Comparison of ENCODE assay signal across 11 cellular contexts in genomic region chr15:101244889-101245668, GRCh38. TPM values are rescaled to one million over a fixed set of nuclear protein-coding genes. Genes with fewer than 3 reads are reported as not detected.
DNase-seq lines count a peak whose midpoint lies in the region; ATAC-seq and TF ChIP-seq lines count a peak whose summit lies in the region.
"Had no signal": no experiment of that assay in that cellular context is flagged by ENCODE, and none has a peak within 500 bp of the region (broad histone marks: within the 10 kb centered on the region; RNA-seq: fewer than 3 reads in every experiment).

No MANE protein-coding gene starts in this region.

- no peak overlapping the region for H3K56ac ChIP-seq in H9 (ENCODE audit: insufficient read length, low read depth, low read length)

- peaks cover 100% of the 10 kb centered on the region for H3K4me1 ChIP-seq in BLaER1
- peaks cover 32% of the 10 kb centered on the region for H3K4me1 ChIP-seq in HEK293 (ENCODE audit: control insufficient read depth, insufficient read depth, low read length)
- H3K4me1 ChIP-seq in Peyer's patch = peaks cover 0 to 71% (median 7%) of the 10 kb centered on the region in 4 donors
- peaks cover 11% of the 10 kb centered on the region for H3K4me1 ChIP-seq in H9 (ENCODE audit: insufficient read depth, low read length)

- no peak for DNase-seq in activated T-helper 2 cell treated with anti-CD3 and anti-CD28 coated beads, Interferon-gamma antibody, Interleukin-2, Interleukin-4, amounts not matched to agents 10 μg/mL and 5 μg/mL and 100 μg/mL, durations not matched to agents 14 hours and 24 hours and 36 hours (ENCODE audit: low spot score)
- DNase-seq in naive B cell = no peak
- no peak for DNase-seq in Peyer's patch
- DNase-seq in H9 = no peak
- DNase-seq in NK-92 treated with Interleukin-12 subunit alpha and Interleukin-12 subunit beta, amount 100 ng/mL, for 24 hours (lab: John Stamatoyannopoulos, UW) = no peak
- DNase-seq: COR-L47, left cardiac atrium, NCI-H2227 treated with DMSO at 0.1 percent for 48 hours had no signal

- no peak overlapping the region for H3K18ac ChIP-seq in H9 (ENCODE audit: insufficient read length, low read depth, low read length)

- peak overlapping the region; percentile 90 for H3K4me2 ChIP-seq in BLaER1
- no peak overlapping the region for H3K4me2 ChIP-seq in H9 (ENCODE audit: insufficient read depth, insufficient read length, low read length)

- H2BK15ac ChIP-seq in H9 (ENCODE audit: low read depth, low read length) = no peak overlapping the region

- WGBS in H9 (ENCODE audit: extremely low coverage, insufficient read length, low lambda C conversion rate) = no CpG with 5 or more reads among the region's 14 CpGs

- H3K23ac ChIP-seq in H9 (ENCODE audit: insufficient read length, low read depth, low read length) = no peak overlapping the region

- no peaks in the 10 kb centered on the region for H3K9me3 Mint-ChIP-seq in activated T-helper 2 cell treated with anti-CD3 and anti-CD28 coated beads, Interferon-gamma antibody, Interleukin-2, Interleukin-4, amounts not matched to agents 10 μg/mL and 5 μg/mL and 100 μg/mL, durations not matched to agents 14 hours and 24 hours and 36 hours
- no peaks in the 10 kb centered on the region for H3K9me3 Mint-ChIP-seq in naive B cell
- no peaks in the 10 kb centered on the region for H3K9me3 Mint-ChIP-seq in H9

- no peak overlapping the region for H2AFZ ChIP-seq in H9 (ENCODE audit: low read length)

- H3K9me3 ChIP-seq in BLaER1 = no peaks in the 10 kb centered on the region
- H3K9me3 ChIP-seq in HEK293 (ENCODE audit: control insufficient read depth, insufficient read depth, low read depth, low read length) = no peaks in the 10 kb centered on the region
- no peaks in the 10 kb centered on the region for H3K9me3 ChIP-seq in Peyer's patch
- H3K9me3 ChIP-seq in H9 (ENCODE audit: control insufficient read depth, low read depth, low read length) = no peaks in the 10 kb centered on the region

- no peak overlapping the region for H2BK120ac ChIP-seq in H9 (ENCODE audit: low read depth, low read length, poor library complexity, severe bottlenecking)

- H3T11ph ChIP-seq in H9 (ENCODE audit: low read length) = no peak overlapping the region

- H3K27ac ChIP-seq in BLaER1 = peak overlapping the region; percentile 81
- no peak overlapping the region for H3K27ac ChIP-seq in HEK293 (ENCODE audit: extremely low read depth, low read depth, low read length)
- H3K27ac ChIP-seq in Peyer's patch = peak overlapping the region in 2 of 4 donors; percentile 5 to 34
- H3K27ac ChIP-seq in H9 (ENCODE audit: insufficient read length, low read depth, low read length) = no peak overlapping the region

- no peak overlapping the region for H2BK5ac ChIP-seq in H9 (ENCODE audit: insufficient read length, low read length)

- peaks cover 97% of the 10 kb centered on the region for H4K20me1 ChIP-seq in BLaER1
- peaks cover 5% of the 10 kb centered on the region for H4K20me1 ChIP-seq in H9 (ENCODE audit: control insufficient read depth, insufficient read depth, insufficient read length)

- no peak overlapping the region for H3K4ac ChIP-seq in H9 (ENCODE audit: low read depth, low read length)

- H4K5ac ChIP-seq in H9 (ENCODE audit: insufficient read length, low read depth, low read length) = no peak overlapping the region

- peaks cover 73% of the 10 kb centered on the region for H3K36me3 Mint-ChIP-seq in activated T-helper 2 cell treated with anti-CD3 and anti-CD28 coated beads, Interferon-gamma antibody, Interleukin-2, Interleukin-4, amounts not matched to agents 10 μg/mL and 5 μg/mL and 100 μg/mL, durations not matched to agents 14 hours and 24 hours and 36 hours (ENCODE audit: low read depth)
- H3K36me3 Mint-ChIP-seq in naive B cell (no peaks in the 10 kb centered on the region), H9 (ENCODE audit: insufficient read depth in 1 of 3, low read depth in 3 of 3) (peaks cover 4 to 14% (median 8%) of the 10 kb centered on the region in 3 experiments; a peak in 6 of 7 replicates)

- peak overlapping the region; percentile 15; the same call in 1 of the 2 replicates for H3K9ac ChIP-seq in BLaER1
- no peak overlapping the region for H3K9ac ChIP-seq in H9 (ENCODE audit: extremely low read depth, insufficient read length, low read length)

- H2BK20ac ChIP-seq in H9 (ENCODE audit: low read depth, low read length, poor library complexity, severe bottlenecking) = no peak overlapping the region

- TF ChIP-seq CTCF in HEK293 (tag by site-specific recombination; IDR thresholded peaks at IDR 0.05) (no peak), Peyer's patch (IDR thresholded peaks at IDR 0.05) (no peak), H9 (conservative IDR thresholded peaks at IDR 0.05) (no peak)

- no peak for TF ChIP-seq POLR2A in Peyer's patch (IDR thresholded peaks at IDR 0.05)

- H3K27ac Mint-ChIP-seq in activated T-helper 2 cell treated with anti-CD3 and anti-CD28 coated beads, Interferon-gamma antibody, Interleukin-2, Interleukin-4, amounts not matched to agents 10 μg/mL and 5 μg/mL and 100 μg/mL, durations not matched to agents 14 hours and 24 hours and 36 hours = peak overlapping the region; percentile 79
- peak overlapping the region in 5 of 6 donors; percentile 18 to 85 (median 78) for H3K27ac Mint-ChIP-seq in naive B cell
- H3K27ac Mint-ChIP-seq in H9 = peak overlapping the region in 1 of 3 experiments; percentile 8; a peak in 1 of 7 replicates

- H3K27me3 Mint-ChIP-seq in activated T-helper 2 cell treated with anti-CD3 and anti-CD28 coated beads, Interferon-gamma antibody, Interleukin-2, Interleukin-4, amounts not matched to agents 10 μg/mL and 5 μg/mL and 100 μg/mL, durations not matched to agents 14 hours and 24 hours and 36 hours (ENCODE audit: low read depth) = no peaks in the 10 kb centered on the region
- H3K27me3 Mint-ChIP-seq in naive B cell (no peaks in the 10 kb centered on the region), H9 (ENCODE audit: low read depth) (no peaks in the 10 kb centered on the region)

- peaks cover 6% of the 10 kb centered on the region for H3K79me1 ChIP-seq in H9 (ENCODE audit: insufficient read depth, low read depth, low read length, poor library complexity, severe bottlenecking)

- no peak overlapping the region for H3K14ac ChIP-seq in H9 (ENCODE audit: insufficient read depth, low read length)

- CTCF ChIA-PET in HEK293 (lab: Yijun Ruan, JAX) = interaction anchor here (0.6 to 1.4 kb wide), 5 partner anchors 9 to 573 kb away, joined by 3 to 4 read pairs (median 3); no protein-coding TSS in a partner anchor

- H3K23me2 ChIP-seq in H9 (ENCODE audit: insufficient read length, low read depth, low read length, poor library complexity, severe bottlenecking) = no peaks in the 10 kb centered on the region

- POLR2A ChIA-PET in HEK293 (lab: Yijun Ruan, JAX) = no interaction called here

- H3K27me3 ChIP-seq in BLaER1 = no peaks in the 10 kb centered on the region
- H3K27me3 ChIP-seq in Peyer's patch = no peaks in the 10 kb centered on the region
- no peaks in the 10 kb centered on the region for H3K27me3 ChIP-seq in H9 (ENCODE audit: insufficient read depth, low read length)

- H3K4me3 ChIP-seq in BLaER1 (no peak overlapping the region; the same call in 1 of the 2 replicates), HEK293 (ENCODE audit: low read depth, low read length) (no peak overlapping the region), Peyer's patch (no peak overlapping the region)

- no peak overlapping the region for H2AK5ac ChIP-seq in H9 (ENCODE audit: insufficient read length, low read length)

- H3K4me3 Mint-ChIP-seq in activated T-helper 2 cell treated with anti-CD3 and anti-CD28 coated beads, Interferon-gamma antibody, Interleukin-2, Interleukin-4, amounts not matched to agents 10 μg/mL and 5 μg/mL and 100 μg/mL, durations not matched to agents 14 hours and 24 hours and 36 hours (ENCODE audit: low read depth) = peak overlapping the region; percentile 65
- peak overlapping the region; percentile 2 to 79 (median 63) for H3K4me3 Mint-ChIP-seq in naive B cell
- H3K4me3 Mint-ChIP-seq in H9 = no peak overlapping the region

- no peak overlapping the region for H2BK12ac ChIP-seq in H9 (ENCODE audit: insufficient read length, low read depth, low read length)

- H3K36me3 ChIP-seq in BLaER1 (peaks cover 28% of the 10 kb centered on the region), HEK293 (ENCODE audit: control insufficient read depth in 2 of 2, insufficient read depth in 1 of 2, low read length in 2 of 2) (peaks cover 0 to 17% of the 10 kb centered on the region in 2 experiments; a peak in 1 of 3 replicates), Peyer's patch (no peaks in the 10 kb centered on the region)

- ATAC-seq in naive B cell (ENCODE audit: low read depth in 2 of 2) (no peak), HG02798 (IDR thresholded peaks at IDR 0.05; ENCODE audit: poor library complexity, unreplicated experiment) (no peak)
- ATAC-seq: left cardiac atrium had no signal

- H4K8ac ChIP-seq in H9 (replicated peaks; ENCODE audit: insufficient read length, low read depth, low read length) = no peak overlapping the region

- H4K91ac ChIP-seq in H9 (ENCODE audit: insufficient read length, low read depth, low read length) = no peak overlapping the region

- H3K4me1 Mint-ChIP-seq in activated T-helper 2 cell treated with anti-CD3 and anti-CD28 coated beads, Interferon-gamma antibody, Interleukin-2, Interleukin-4, amounts not matched to agents 10 μg/mL and 5 μg/mL and 100 μg/mL, durations not matched to agents 14 hours and 24 hours and 36 hours (ENCODE audit: low read depth) = peaks cover 90% of the 10 kb centered on the region
- H3K4me1 Mint-ChIP-seq in naive B cell (peaks cover 58 to 95% (median 84%) of the 10 kb centered on the region in 3 donors), H9 (peaks cover 58 to 69% of the 10 kb centered on the region in 2 experiments)

- intact Hi-C loops in activated T-helper 2 cell treated with anti-CD3 and anti-CD28 coated beads, Interferon-gamma antibody, Interleukin-2, Interleukin-4, amounts not matched to agents 10 μg/mL and 5 μg/mL and 100 μg/mL, durations not matched to agents 14 hours and 24 hours and 36 hours (cut with micrococcal nuclease) = loop anchor here (10.0 kb wide), 1 partner anchor 120 kb away; no protein-coding TSS in a partner anchor

- peaks cover 77% of the 10 kb centered on the region for H3K79me2 ChIP-seq in H9 (ENCODE audit: insufficient read depth, low read length)

RNA-seq across cellular contexts. Expression of gene CHSY1, which starts 6.8 kb away (rescaled TPM):
- total RNA-seq in activated T-helper 2 cell treated with anti-CD3 and anti-CD28 coated beads, Interferon-gamma antibody, Interleukin-2, Interleukin-4, amounts not matched to agents 10 μg/mL and 5 μg/mL and 100 μg/mL, durations not matched to agents 14 hours and 24 hours and 36 hours = 50.5 and 52.2 TPM in 2 replicates
- polyA plus RNA-seq in naive B cell (ENCODE audit: low read depth in 6 of 6) = 1 to 10 TPM; 2.0 to 3.7 (median 2.5) TPM
- total RNA-seq in Peyer's patch (10 to 100 TPM in 1 of 4 donors, 1 to 10 TPM in 3; 8.1 to 31.4 (median 9.3) TPM), H9 (2021) (68.3 and 68.9 TPM in 2 replicates)

RNA-seq across cellular contexts. Expression of gene SELENOS, which starts 32.2 kb away (rescaled TPM):
- total RNA-seq in activated T-helper 2 cell treated with anti-CD3 and anti-CD28 coated beads, Interferon-gamma antibody, Interleukin-2, Interleukin-4, amounts not matched to agents 10 μg/mL and 5 μg/mL and 100 μg/mL, durations not matched to agents 14 hours and 24 hours and 36 hours = 39.2 and 40.5 TPM in 2 replicates
- 10 to 100 TPM; 25.7 to 49.7 (median 40.0) TPM for polyA plus RNA-seq in naive B cell (ENCODE audit: low read depth in 6 of 6)
- 100 to 1,000 TPM in 2 of 4 donors, 10 to 100 TPM in 2; 14.0 to 119 (median 103) TPM for total RNA-seq in Peyer's patch
- 57.7 and 65.1 TPM in 2 replicates for total RNA-seq in H9 (2021)

RNA-seq across cellular contexts. Expression of gene SNRPA1, which starts 50.0 kb away (rescaled TPM):
- total RNA-seq in activated T-helper 2 cell treated with anti-CD3 and anti-CD28 coated beads, Interferon-gamma antibody, Interleukin-2, Interleukin-4, amounts not matched to agents 10 μg/mL and 5 μg/mL and 100 μg/mL, durations not matched to agents 14 hours and 24 hours and 36 hours = 189 and 197 TPM in 2 replicates
- 10 to 100 TPM; 60.4 to 74.7 (median 66.6) TPM for polyA plus RNA-seq in naive B cell (ENCODE audit: low read depth in 6 of 6)
- 10 to 100 TPM; 36.4 to 80.0 (median 50.4) TPM for total RNA-seq in Peyer's patch
- 145 and 146 TPM in 2 replicates for total RNA-seq in H9 (2021)

Comparison
In these comparisons a context has a peak if more than half of its experiments do, and no peak if none do; other contexts are left out.
1. H3K4me3 Mint-ChIP-seq: peak in activated T-helper 2 cell treated with anti-CD3 and anti-CD28 coated beads, Interferon-gamma antibody, Interleukin-2, Interleukin-4, amounts not matched to agents 10 μg/mL and 5 μg/mL and 100 μg/mL, durations not matched to agents 14 hours and 24 hours and 36 hours (single experiment) and naive B cell (8 of 8); none in H9 (0 of 2).